1 cellular context compared by ENCODE assay signal in genomic region chr17:72092710-72093322, GRCh38.
TF ChIP-seq lines count a peak whose summit lies in the region.

No MANE protein-coding gene starts in this region.

TF ChIP-seq in HepG2, 621 proteins besides CTCF, POLR2A, EP300 and RAD21 (continued from another document and continues in another):
- no peak for TF ChIP-seq ZUFSP (CRISPR knock-in tag; IDR thresholded peaks at IDR 0.05; ENCODE audit: borderline replicate concordance)
- TF ChIP-seq, protein P1, sequence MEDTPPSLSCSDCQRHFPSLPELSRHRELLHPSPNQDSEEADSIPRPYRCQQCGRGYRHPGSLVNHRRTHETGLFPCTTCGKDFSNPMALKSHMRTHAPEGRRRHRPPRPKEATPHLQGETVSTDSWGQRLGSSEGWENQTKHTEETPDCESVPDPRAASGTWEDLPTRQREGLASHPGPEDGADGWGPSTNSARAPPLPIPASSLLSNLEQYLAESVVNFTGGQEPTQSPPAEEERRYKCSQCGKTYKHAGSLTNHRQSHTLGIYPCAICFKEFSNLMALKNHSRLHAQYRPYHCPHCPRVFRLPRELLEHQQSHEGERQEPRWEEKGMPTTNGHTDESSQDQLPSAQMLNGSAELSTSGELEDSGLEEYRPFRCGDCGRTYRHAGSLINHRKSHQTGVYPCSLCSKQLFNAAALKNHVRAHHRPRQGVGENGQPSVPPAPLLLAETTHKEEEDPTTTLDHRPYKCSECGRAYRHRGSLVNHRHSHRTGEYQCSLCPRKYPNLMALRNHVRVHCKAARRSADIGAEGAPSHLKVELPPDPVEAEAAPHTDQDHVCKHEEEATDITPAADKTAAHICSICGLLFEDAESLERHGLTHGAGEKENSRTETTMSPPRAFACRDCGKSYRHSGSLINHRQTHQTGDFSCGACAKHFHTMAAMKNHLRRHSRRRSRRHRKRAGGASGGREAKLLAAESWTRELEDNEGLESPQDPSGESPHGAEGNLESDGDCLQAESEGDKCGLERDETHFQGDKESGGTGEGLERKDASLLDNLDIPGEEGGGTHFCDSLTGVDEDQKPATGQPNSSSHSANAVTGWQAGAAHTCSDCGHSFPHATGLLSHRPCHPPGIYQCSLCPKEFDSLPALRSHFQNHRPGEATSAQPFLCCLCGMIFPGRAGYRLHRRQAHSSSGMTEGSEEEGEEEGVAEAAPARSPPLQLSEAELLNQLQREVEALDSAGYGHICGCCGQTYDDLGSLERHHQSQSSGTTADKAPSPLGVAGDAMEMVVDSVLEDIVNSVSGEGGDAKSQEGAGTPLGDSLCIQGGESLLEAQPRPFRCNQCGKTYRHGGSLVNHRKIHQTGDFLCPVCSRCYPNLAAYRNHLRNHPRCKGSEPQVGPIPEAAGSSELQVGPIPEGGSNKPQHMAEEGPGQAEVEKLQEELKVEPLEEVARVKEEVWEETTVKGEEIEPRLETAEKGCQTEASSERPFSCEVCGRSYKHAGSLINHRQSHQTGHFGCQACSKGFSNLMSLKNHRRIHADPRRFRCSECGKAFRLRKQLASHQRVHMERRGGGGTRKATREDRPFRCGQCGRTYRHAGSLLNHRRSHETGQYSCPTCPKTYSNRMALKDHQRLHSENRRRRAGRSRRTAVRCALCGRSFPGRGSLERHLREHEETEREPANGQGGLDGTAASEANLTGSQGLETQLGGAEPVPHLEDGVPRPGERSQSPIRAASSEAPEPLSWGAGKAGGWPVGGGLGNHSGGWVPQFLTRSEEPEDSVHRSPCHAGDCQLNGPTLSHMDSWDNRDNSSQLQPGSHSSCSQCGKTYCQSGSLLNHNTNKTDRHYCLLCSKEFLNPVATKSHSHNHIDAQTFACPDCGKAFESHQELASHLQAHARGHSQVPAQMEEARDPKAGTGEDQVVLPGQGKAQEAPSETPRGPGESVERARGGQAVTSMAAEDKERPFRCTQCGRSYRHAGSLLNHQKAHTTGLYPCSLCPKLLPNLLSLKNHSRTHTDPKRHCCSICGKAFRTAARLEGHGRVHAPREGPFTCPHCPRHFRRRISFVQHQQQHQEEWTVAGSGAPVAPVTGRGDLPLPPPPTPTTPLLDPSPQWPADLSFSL (CRISPR knock-in tag; IDR thresholded peaks at IDR 0.05): no peak
- no peak for TF ChIP-seq ZNF777 (CRISPR knock-in tag; IDR thresholded peaks at IDR 0.05)
- TF ChIP-seq CSRNP1 (CRISPR knock-in tag; IDR thresholded peaks at IDR 0.05): no peak
- TF ChIP-seq FOXA3 (CRISPR knock-in tag; IDR thresholded peaks at IDR 0.05): peak; percentile 92
- TF ChIP-seq ATF6 (CRISPR knock-in tag; conservative IDR thresholded peaks at IDR 0.05): no peak
- no peak for TF ChIP-seq ZNF577 (CRISPR knock-in tag; IDR thresholded peaks at IDR 0.05; ENCODE audit: borderline replicate concordance, low read depth)
- TF ChIP-seq CHD2 (IDR thresholded peaks at IDR 0.05; ENCODE audit: low read depth, low read length): no peak
- TF ChIP-seq HNF4G (IDR thresholded peaks at IDR 0.05; ENCODE audit: borderline replicate concordance, low read depth, low read length): peak; percentile 98
- peak; percentile 86; the same call in 1 of the 2 replicates for TF ChIP-seq HNF4G (CRISPR knock-in tag; IDR thresholded peaks at IDR 0.05; ENCODE audit: borderline replicate concordance, low read depth)
- TF ChIP-seq SP2 (CRISPR knock-in tag; IDR thresholded peaks at IDR 0.05): no peak
- TF ChIP-seq, protein P2, sequence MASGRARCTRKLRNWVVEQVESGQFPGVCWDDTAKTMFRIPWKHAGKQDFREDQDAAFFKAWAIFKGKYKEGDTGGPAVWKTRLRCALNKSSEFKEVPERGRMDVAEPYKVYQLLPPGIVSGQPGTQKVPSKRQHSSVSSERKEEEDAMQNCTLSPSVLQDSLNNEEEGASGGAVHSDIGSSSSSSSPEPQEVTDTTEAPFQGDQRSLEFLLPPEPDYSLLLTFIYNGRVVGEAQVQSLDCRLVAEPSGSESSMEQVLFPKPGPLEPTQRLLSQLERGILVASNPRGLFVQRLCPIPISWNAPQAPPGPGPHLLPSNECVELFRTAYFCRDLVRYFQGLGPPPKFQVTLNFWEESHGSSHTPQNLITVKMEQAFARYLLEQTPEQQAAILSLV (CRISPR knock-in tag; IDR thresholded peaks at IDR 0.05; ENCODE audit: borderline replicate concordance): no peak
- peak; percentile 50; the same call in 1 of the 2 replicates for TF ChIP-seq ZNF350 (CRISPR knock-in tag; IDR thresholded peaks at IDR 0.05; ENCODE audit: borderline replicate concordance, low read depth)
- TF ChIP-seq ZNF720 (CRISPR knock-in tag; IDR thresholded peaks at IDR 0.05): no peak
- TF ChIP-seq ZNF354B (CRISPR knock-in tag; IDR thresholded peaks at IDR 0.05): no peak
- TF ChIP-seq ZNF619 (CRISPR knock-in tag; IDR thresholded peaks at IDR 0.05): no peak
- no peak for TF ChIP-seq ZNF775 (CRISPR knock-in tag; IDR thresholded peaks at IDR 0.05; ENCODE audit: borderline replicate concordance)
- TF ChIP-seq, protein P3, sequence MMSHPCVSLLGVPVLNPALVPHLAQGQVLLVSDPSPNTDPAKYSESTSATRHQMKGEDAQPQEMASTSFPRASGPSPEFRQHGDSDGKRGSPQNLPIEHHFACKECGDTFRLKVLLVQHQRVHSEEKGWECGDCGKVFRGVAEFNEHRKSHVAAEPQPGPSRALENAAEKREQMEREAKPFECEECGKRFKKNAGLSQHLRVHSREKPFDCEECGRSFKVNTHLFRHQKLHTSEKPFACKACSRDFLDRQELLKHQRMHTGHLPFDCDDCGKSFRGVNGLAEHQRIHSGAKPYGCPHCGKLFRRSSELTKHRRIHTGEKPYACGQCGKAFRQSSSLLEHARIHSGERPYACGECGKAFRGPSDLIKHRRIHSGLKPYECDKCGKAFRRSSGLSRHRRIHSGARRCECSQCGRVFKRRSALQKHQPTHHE (CRISPR knock-in tag; IDR thresholded peaks at IDR 0.05; ENCODE audit: borderline replicate concordance): peak; percentile 86
- TF ChIP-seq XRCC5 (optimal IDR thresholded peaks at IDR 0.05; ENCODE audit: low read length): peak; percentile 31
- TF ChIP-seq, protein P4, sequence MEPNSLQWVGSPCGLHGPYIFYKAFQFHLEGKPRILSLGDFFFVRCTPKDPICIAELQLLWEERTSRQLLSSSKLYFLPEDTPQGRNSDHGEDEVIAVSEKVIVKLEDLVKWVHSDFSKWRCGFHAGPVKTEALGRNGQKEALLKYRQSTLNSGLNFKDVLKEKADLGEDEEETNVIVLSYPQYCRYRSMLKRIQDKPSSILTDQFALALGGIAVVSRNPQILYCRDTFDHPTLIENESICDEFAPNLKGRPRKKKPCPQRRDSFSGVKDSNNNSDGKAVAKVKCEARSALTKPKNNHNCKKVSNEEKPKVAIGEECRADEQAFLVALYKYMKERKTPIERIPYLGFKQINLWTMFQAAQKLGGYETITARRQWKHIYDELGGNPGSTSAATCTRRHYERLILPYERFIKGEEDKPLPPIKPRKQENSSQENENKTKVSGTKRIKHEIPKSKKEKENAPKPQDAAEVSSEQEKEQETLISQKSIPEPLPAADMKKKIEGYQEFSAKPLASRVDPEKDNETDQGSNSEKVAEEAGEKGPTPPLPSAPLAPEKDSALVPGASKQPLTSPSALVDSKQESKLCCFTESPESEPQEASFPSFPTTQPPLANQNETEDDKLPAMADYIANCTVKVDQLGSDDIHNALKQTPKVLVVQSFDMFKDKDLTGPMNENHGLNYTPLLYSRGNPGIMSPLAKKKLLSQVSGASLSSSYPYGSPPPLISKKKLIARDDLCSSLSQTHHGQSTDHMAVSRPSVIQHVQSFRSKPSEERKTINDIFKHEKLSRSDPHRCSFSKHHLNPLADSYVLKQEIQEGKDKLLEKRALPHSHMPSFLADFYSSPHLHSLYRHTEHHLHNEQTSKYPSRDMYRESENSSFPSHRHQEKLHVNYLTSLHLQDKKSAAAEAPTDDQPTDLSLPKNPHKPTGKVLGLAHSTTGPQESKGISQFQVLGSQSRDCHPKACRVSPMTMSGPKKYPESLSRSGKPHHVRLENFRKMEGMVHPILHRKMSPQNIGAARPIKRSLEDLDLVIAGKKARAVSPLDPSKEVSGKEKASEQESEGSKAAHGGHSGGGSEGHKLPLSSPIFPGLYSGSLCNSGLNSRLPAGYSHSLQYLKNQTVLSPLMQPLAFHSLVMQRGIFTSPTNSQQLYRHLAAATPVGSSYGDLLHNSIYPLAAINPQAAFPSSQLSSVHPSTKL (CRISPR knock-in tag; IDR thresholded peaks at IDR 0.05): peak; percentile 99
- TF ChIP-seq, protein P5, sequence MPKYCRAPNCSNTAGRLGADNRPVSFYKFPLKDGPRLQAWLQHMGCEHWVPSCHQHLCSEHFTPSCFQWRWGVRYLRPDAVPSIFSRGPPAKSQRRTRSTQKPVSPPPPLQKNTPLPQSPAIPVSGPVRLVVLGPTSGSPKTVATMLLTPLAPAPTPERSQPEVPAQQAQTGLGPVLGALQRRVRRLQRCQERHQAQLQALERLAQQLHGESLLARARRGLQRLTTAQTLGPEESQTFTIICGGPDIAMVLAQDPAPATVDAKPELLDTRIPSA (CRISPR knock-in tag; IDR thresholded peaks at IDR 0.05; ENCODE audit: borderline replicate concordance): no peak
- no peak for TF ChIP-seq EZH2 (conservative IDR thresholded peaks at IDR 0.05; ENCODE audit: low read depth, low read length)
- no peak for TF ChIP-seq ZFP82 (CRISPR knock-in tag; IDR thresholded peaks at IDR 0.05; ENCODE audit: borderline replicate concordance)
- no peak for TF ChIP-seq ADNP (CRISPR knock-in tag; IDR thresholded peaks at IDR 0.05)
- peak; percentile 48; the same call in 1 of the 2 replicates for TF ChIP-seq ZNF878 (CRISPR knock-in tag; IDR thresholded peaks at IDR 0.05)
- no peak for TF ChIP-seq ZNF75D (CRISPR knock-in tag; IDR thresholded peaks at IDR 0.05; ENCODE audit: borderline replicate concordance)
- TF ChIP-seq ZNF414 (CRISPR knock-in tag; IDR thresholded peaks at IDR 0.05): peak; percentile 84; the same call in 1 of the 2 replicates
- peak; percentile 76; the same call in 1 of the 2 replicates for TF ChIP-seq JUND (CRISPR knock-in tag; IDR thresholded peaks at IDR 0.05)
- peak; percentile 86; the same call in 1 of the 2 replicates for TF ChIP-seq NFKBIZ (CRISPR knock-in tag; IDR thresholded peaks at IDR 0.05)
- peak; percentile 78 for TF ChIP-seq ZNF574 (CRISPR knock-in tag; IDR thresholded peaks at IDR 0.05)
- TF ChIP-seq NFYB (CRISPR knock-in tag; IDR thresholded peaks at IDR 0.05): peak; percentile 29; the same call in 1 of the 2 replicates
- no peak for TF ChIP-seq ISX (CRISPR knock-in tag; conservative IDR thresholded peaks at IDR 0.05)
